18 cellular contexts compared by ENCODE assay signal in the genomic region with DNA sequence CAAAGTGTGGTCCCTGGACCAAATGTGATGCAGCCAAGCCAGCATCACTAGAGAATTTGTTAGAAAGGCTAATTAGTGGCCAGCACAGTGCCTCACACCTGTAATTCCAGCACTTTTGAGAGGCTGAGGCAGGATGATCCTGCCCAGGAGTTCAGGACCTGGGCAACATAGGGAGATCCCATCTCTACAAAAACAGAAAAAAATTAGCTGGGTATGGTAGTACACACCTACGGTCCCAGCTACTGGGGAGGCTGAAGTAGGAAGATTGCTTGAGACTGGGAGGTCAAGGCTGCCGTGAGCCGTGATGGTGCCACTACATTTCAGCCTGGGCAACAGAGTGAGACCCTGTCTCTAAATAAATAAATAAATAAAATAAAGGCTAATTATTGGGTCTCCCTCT.
A peak's percentile ranks its signal among the peaks of the same experiment; 100 is the strongest.
DNase-seq lines count a peak whose midpoint lies in the region; ATAC-seq, FAIRE-seq and TF ChIP-seq lines count a peak whose summit lies in the region.
"Had no signal": no experiment of that assay in that cellular context is flagged by ENCODE, and none has a peak within 500 bp of the region (broad histone marks: within the 10 kb centered on the region; RNA-seq: fewer than 3 reads in every experiment).

No MANE protein-coding gene starts in this region.

- 96% methylated on average over 3 of the region's 3 CpGs; no CpG with 5 or more reads in 1 of the 2 experiments for WGBS in H1 (ENCODE audit: extremely low coverage in 1 of 2, insufficient coverage in 1 of 2, insufficient read length in 1 of 2, insufficient replicate concordance in 2 of 2, low coverage in 1 of 2, low lambda C conversion rate in 2 of 2, missing lambda C conversion rate in 1 of 2), 2 experiments

- no peaks in the 10 kb centered on the region for H3K27me3 Mint-ChIP-seq in stimulated activated naive CD8-positive, alpha-beta T cell treated with anti-CD3 and anti-CD28 coated beads, Interleukin-15, Interleukin-2, amounts not matched to agents 100 ng/mL and 50 ng/mL, for 24 hours
- no peaks in the 10 kb centered on the region for H3K27me3 Mint-ChIP-seq in osteocyte (ENCODE audit: unreplicated experiment)
- H3K27me3 Mint-ChIP-seq: CD4-positive, alpha-beta memory T cell had no signal

- H3K4me1 Mint-ChIP-seq in stimulated activated naive CD8-positive, alpha-beta T cell treated with anti-CD3 and anti-CD28 coated beads, Interleukin-15, Interleukin-2, amounts not matched to agents 100 ng/mL and 50 ng/mL, for 24 hours (ENCODE audit: low read depth), result no peaks in the 10 kb centered on the region
- H3K4me1 Mint-ChIP-seq in osteocyte (ENCODE audit: unreplicated experiment), result peaks cover 8% of the 10 kb centered on the region
- H3K4me1 Mint-ChIP-seq: CD4-positive, alpha-beta memory T cell had no signal

- H3K4me2 ChIP-seq in H1 (ENCODE audit: insufficient read depth in 1 of 2, low read depth in 2 of 2, low read length in 2 of 2), result no peak overlapping the region

- no peak overlapping the region for H2BK12ac ChIP-seq in H1 (ENCODE audit: low read depth, low read length)

- no peak overlapping the region for H2BK20ac ChIP-seq in H1 (ENCODE audit: low read length)

- H3K4me3 ChIP-seq in H1 (ENCODE audit: extremely low read depth in 1 of 4, insufficient read depth in 2 of 4, low read depth in 3 of 4, low read length in 4 of 4), result no peak overlapping the region

- H2BK5ac ChIP-seq in H1 (ENCODE audit: low read depth, low read length), result no peak overlapping the region

- no peaks in the 10 kb centered on the region for H3K9me3 Mint-ChIP-seq in stimulated activated naive CD8-positive, alpha-beta T cell treated with anti-CD3 and anti-CD28 coated beads, Interleukin-15, Interleukin-2, amounts not matched to agents 100 ng/mL and 50 ng/mL, for 24 hours
- no peaks in the 10 kb centered on the region for H3K9me3 Mint-ChIP-seq in osteocyte (ENCODE audit: unreplicated experiment)
- H3K9me3 Mint-ChIP-seq: CD4-positive, alpha-beta memory T cell had no signal

- no peaks in the 10 kb centered on the region for H3K27me3 ChIP-seq in H1 (replicated peaks in 1 of 4; ENCODE audit: control insufficient read depth in 3 of 4, extremely low read depth in 1 of 4, insufficient read depth in 3 of 4, low read length in 3 of 4)

- H3K4ac ChIP-seq in H1 (replicated peaks; ENCODE audit: insufficient read length, low read depth, low read length), result peak overlapping the region; percentile 78

- ATAC-seq in stimulated activated naive CD8-positive, alpha-beta T cell treated with anti-CD3 and anti-CD28 coated beads, Interleukin-15, Interleukin-2, amounts not matched to agents 100 U/mL and 50 U/mL, for 24 hours, result no peak
- ATAC-seq in GM21367 (IDR thresholded peaks at IDR 0.05; ENCODE audit: unreplicated experiment), result no peak

- FAIRE-seq in H1 (lab: Jason Lieb, UNC), result no peak
- FAIRE-seq: GM12891, GM18507 had no signal

- CTCF ChIA-PET in H1 (lab: Charles Lee; ENCODE audit: partially characterized antibody), result no interaction called here

- H4K20me1 ChIP-seq in H1 (replicated peaks in 1 of 2; ENCODE audit: control insufficient read depth in 1 of 2, insufficient read depth in 2 of 2, low read length in 2 of 2), result no peaks in the 10 kb centered on the region

- H4K8ac ChIP-seq in H1 (ENCODE audit: extremely low read depth, insufficient read depth, low read length), result no peak overlapping the region

- no peak for TF ChIP-seq EP300 in H1 (IDR thresholded peaks at IDR 0.05; ENCODE audit: borderline replicate concordance in 1 of 2, low read depth in 2 of 2, low read length in 2 of 2)

- no peak overlapping the region for H3K14ac ChIP-seq in H1 (ENCODE audit: insufficient read length)

- peak overlapping the region; percentile 52 for H3K27ac Mint-ChIP-seq in stimulated activated naive CD8-positive, alpha-beta T cell treated with anti-CD3 and anti-CD28 coated beads, Interleukin-15, Interleukin-2, amounts not matched to agents 100 ng/mL and 50 ng/mL, for 24 hours
- no peak overlapping the region for H3K27ac Mint-ChIP-seq in osteocyte (ENCODE audit: unreplicated experiment)
- H3K27ac Mint-ChIP-seq: CD4-positive, alpha-beta memory T cell had no signal

- no peak for TF ChIP-seq RAD21 in H1 (IDR thresholded peaks at IDR 0.05 in 1 of 2, conservative IDR thresholded peaks at IDR 0.05 in 1 of 2; ENCODE audit: low read depth in 2 of 2, low read length in 2 of 2)

- TF ChIP-seq POLR2A in H1 (IDR thresholded peaks at IDR 0.05; ENCODE audit: control extremely low read depth in 1 of 2, low read depth in 2 of 2, low read length in 2 of 2), result no peak

- no peak overlapping the region for H3K4me3 Mint-ChIP-seq in stimulated activated naive CD8-positive, alpha-beta T cell treated with anti-CD3 and anti-CD28 coated beads, Interleukin-15, Interleukin-2, amounts not matched to agents 100 ng/mL and 50 ng/mL, for 24 hours
- H3K4me3 Mint-ChIP-seq in osteocyte (ENCODE audit: unreplicated experiment), result no peak overlapping the region
- H3K4me3 Mint-ChIP-seq: CD4-positive, alpha-beta memory T cell had no signal

- no peaks in the 10 kb centered on the region for H3K36me3 Mint-ChIP-seq in stimulated activated naive CD8-positive, alpha-beta T cell treated with anti-CD3 and anti-CD28 coated beads, Interleukin-15, Interleukin-2, amounts not matched to agents 100 ng/mL and 50 ng/mL, for 24 hours (ENCODE audit: low read depth)
- H3K36me3 Mint-ChIP-seq in osteocyte (ENCODE audit: unreplicated experiment), result no peaks in the 10 kb centered on the region
- H3K36me3 Mint-ChIP-seq: CD4-positive, alpha-beta memory T cell had no signal

- POLR2A ChIA-PET in H1 (lab: Charles Lee; ENCODE audit: partially characterized antibody), result no interaction called here

- TF ChIP-seq CTCF in H1 (IDR thresholded peaks at IDR 0.05; ENCODE audit: control extremely low read depth in 1 of 3, insufficient read depth in 1 of 3, low read depth in 1 of 3, low read length in 3 of 3), result no peak
- TF ChIP-seq CTCF in osteocyte (IDR thresholded peaks at IDR 0.05), result no peak

- H2BK120ac ChIP-seq in H1 (replicated peaks; ENCODE audit: low read depth, low read length), result no peak overlapping the region

- peak overlapping the region; percentile 12; the same call in 1 of the 2 replicates for H2BK15ac ChIP-seq in H1 (ENCODE audit: low read length)

- no peak overlapping the region for H3K56ac ChIP-seq in H1 (replicated peaks; ENCODE audit: insufficient read length, low read depth, low read length)

- no peak overlapping the region for H3K23ac ChIP-seq in H1 (ENCODE audit: insufficient read length)

- H3K79me2 ChIP-seq in H1 (ENCODE audit: control insufficient read depth in 1 of 2, insufficient read depth in 2 of 2, low read length in 2 of 2), result no peaks in the 10 kb centered on the region

- no peak overlapping the region for H2AK5ac ChIP-seq in H1 (ENCODE audit: low read depth, low read length)

- H4K91ac ChIP-seq in H1 (replicated peaks; ENCODE audit: insufficient read length, low read length), result no peak overlapping the region

- H4K5ac ChIP-seq in H1 (ENCODE audit: insufficient read length, low read depth, low read length), result no peak overlapping the region

- H3K23me2 ChIP-seq in H1 (ENCODE audit: low read depth, low read length), result no peaks in the 10 kb centered on the region

- no peak for DNase-seq in stimulated activated naive CD8-positive, alpha-beta T cell treated with anti-CD3 and anti-CD28 coated beads, Interleukin-15, Interleukin-2, amounts not matched to agents 100 U/mL and 50 U/mL, for 24 hours
- peak in 1 of 2 experiments; percentile 31 for DNase-seq in H1 (ENCODE audit: low read depth in 1 of 2, low spot score in 2 of 2)
- DNase-seq in osteocyte (ENCODE audit: extremely low spot score, unreplicated experiment), result peak; percentile 6
- DNase-seq in epidermal melanocyte (ENCODE audit: insufficient read length, low spot score), result no peak
- DNase-seq: C1 segment of cervical spinal cord; Calu3; CD4-positive, alpha-beta memory T cell; COR-L47; DMS53; DMS79 treated with DMSO at 0.1 percent for 48 hours; GF-D8; GOT3; H7; HCEC 1CT had no signal

- no peak overlapping the region for H3K27ac ChIP-seq in H1 (ENCODE audit: low read depth, low read length)

- no peaks in the 10 kb centered on the region for H3K36me3 ChIP-seq in H1 (ENCODE audit: control insufficient read depth in 2 of 4, insufficient read depth in 4 of 4, low read length in 3 of 4)

- no peak overlapping the region for H2AFZ ChIP-seq in H1 (ENCODE audit: low read length)

- no peaks in the 10 kb centered on the region for H3K79me1 ChIP-seq in H1 (ENCODE audit: low read depth, low read length)

- H3K9me3 ChIP-seq in H1 (ENCODE audit: insufficient read depth in 2 of 2, low read depth in 1 of 2, low read length in 1 of 2), result no peaks in the 10 kb centered on the region

- H3K4me1 ChIP-seq in H1 (replicated peaks in 1 of 4; ENCODE audit: control insufficient read depth in 3 of 4, insufficient read depth in 4 of 4, low read length in 3 of 4), result peaks cover 0 to 5% (median 3%) of the 10 kb centered on the region in 4 experiments; a peak in 4 of 7 replicates

- no peak overlapping the region for H3K9ac ChIP-seq in H1 (replicated peaks in 1 of 4; ENCODE audit: extremely low read depth in 1 of 4, low read depth in 3 of 4, low read length in 3 of 4)

- no peak overlapping the region for H3K18ac ChIP-seq in H1 (ENCODE audit: extremely low read depth, low read length)

TF ChIP-seq in H1, 55 proteins besides CTCF, POLR2A, EP300 and RAD21:
- TF ChIP-seq, protein P1, sequence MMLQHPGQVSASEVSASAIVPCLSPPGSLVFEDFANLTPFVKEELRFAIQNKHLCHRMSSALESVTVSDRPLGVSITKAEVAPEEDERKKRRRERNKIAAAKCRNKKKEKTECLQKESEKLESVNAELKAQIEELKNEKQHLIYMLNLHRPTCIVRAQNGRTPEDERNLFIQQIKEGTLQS (IDR thresholded peaks at IDR 0.05; ENCODE audit: insufficient read depth, low read depth, low read length), result no peak
- 0 out of 2 replicates have a peak, but pooled peaks have one; percentile 26 for TF ChIP-seq KDM1A (IDR thresholded peaks at IDR 0.05; ENCODE audit: borderline replicate concordance, low read length)
